8 cellular contexts compared by ENCODE assay signal in the genomic region with DNA sequence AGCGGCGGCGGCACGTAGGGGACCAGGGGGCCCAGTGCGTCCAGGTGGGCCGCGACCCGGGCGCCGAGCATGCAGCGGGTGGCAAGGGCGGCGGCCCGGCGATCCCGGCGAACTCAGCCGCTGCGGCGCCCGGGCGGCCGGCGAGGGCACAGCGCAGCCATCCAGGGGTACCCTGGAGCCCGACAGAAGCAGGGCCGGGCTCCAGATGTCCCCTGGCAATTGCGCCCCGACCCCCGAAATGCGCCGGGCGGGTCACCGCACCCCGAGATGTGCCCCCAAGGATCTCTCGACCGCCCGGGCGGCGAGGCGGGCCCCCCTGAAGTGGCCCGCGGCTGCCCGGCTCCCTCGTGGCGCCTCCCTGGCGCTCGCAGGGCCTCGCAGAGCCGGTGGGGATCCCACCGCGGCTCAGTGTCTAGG. TPM values are rescaled to one million over a fixed set of nuclear protein-coding genes. Genes with fewer than 3 reads are reported as not detected.
DNase-seq lines count a peak whose midpoint lies in the region; ATAC-seq, FAIRE-seq and TF ChIP-seq lines count a peak whose summit lies in the region.
"Not testable (repeated sequence)": the region's sequence is repeated elsewhere in the genome, so short reads cannot be mapped to it uniquely, and the experiment has no call there.

No MANE protein-coding gene starts in this region.

- not testable (repeated sequence) for H2BK12ac ChIP-seq in trophoblast cell (ENCODE audit: low read length)

- not testable (repeated sequence) for H3K79me1 ChIP-seq in trophoblast cell (ENCODE audit: low read length)

- not testable (repeated sequence) for H3K9me3 ChIP-seq in NT2/D1 (ENCODE audit: insufficient read depth, low read length); endocrine pancreas (ENCODE audit: control insufficient read depth, low read length); kidney (ENCODE audit: control insufficient read depth in 1 of 2, low read length in 2 of 2); trophoblast cell (ENCODE audit: insufficient read depth, low read depth, low read length); uterus

- TF ChIP-seq POLR2A in uterus (IDR thresholded peaks at IDR 0.05), result not testable (repeated sequence)

- FAIRE-seq in kidney (lab: Jason Lieb, UNC), result not testable (repeated sequence)

- H4K8ac ChIP-seq in trophoblast cell (ENCODE audit: low read depth, low read length), result not testable (repeated sequence)

- H4K91ac ChIP-seq in trophoblast cell (ENCODE audit: low read depth, low read length), result peak overlapping the region; percentile 37

- H3K27me3 ChIP-seq in NT2/D1 (ENCODE audit: insufficient read depth, insufficient read length), result peaks cover 15% of the 10 kb centered on the region
- H3K27me3 ChIP-seq in endocrine pancreas (ENCODE audit: control insufficient read depth, insufficient read depth, low read length); trophoblast cell (ENCODE audit: insufficient read depth, low read length); uterus: not testable (repeated sequence)

- peak overlapping the region; percentile 62 for H3K14ac ChIP-seq in trophoblast cell (ENCODE audit: low read length)

- no CpG with 5 or more reads among the region's 52 CpGs for WGBS in trophoblast cell (ENCODE audit: extremely low coverage, insufficient coverage, insufficient read length)

- not testable (repeated sequence) for DNase-seq in GM12864 (ENCODE audit: low read depth); NT2/D1 (ENCODE audit: low read depth, low spot score); activated T-cell treated with anti-CD3 and anti-CD28 coated beads, Interleukin-2, amount 50 U/mL, for 72 hours; kidney; trophoblast cell; uterus

- not testable (repeated sequence) for H3K36me3 Mint-ChIP-seq in activated T-cell treated with anti-CD3 and anti-CD28 coated beads, Interleukin-2, amount 50 U/mL, for 72 hours (ENCODE audit: insufficient read depth in 2 of 2)

- not testable (repeated sequence) for H3K4ac ChIP-seq in trophoblast cell (ENCODE audit: low read depth, low read length)

- H3K27ac ChIP-seq in kidney (ENCODE audit: low read depth in 2 of 2, low read length in 2 of 2) (peak overlapping the region in 1 of 2 donors; percentile 28), uterus (peak overlapping the region; percentile 80 to 88)
- not testable (repeated sequence) for H3K27ac ChIP-seq in trophoblast cell (ENCODE audit: low read depth, low read length)

- H3K27ac Mint-ChIP-seq in activated T-cell treated with anti-CD3 and anti-CD28 coated beads, Interleukin-2, amount 50 U/mL, for 72 hours, result not testable (repeated sequence)

- not testable (repeated sequence) for H3K23ac ChIP-seq in trophoblast cell (ENCODE audit: low read length)

- peaks cover 80% of the 10 kb centered on the region for H3K4me1 Mint-ChIP-seq in activated T-cell treated with anti-CD3 and anti-CD28 coated beads, Interleukin-2, amount 50 U/mL, for 72 hours (ENCODE audit: low read depth)

- H3K27me3 Mint-ChIP-seq in activated T-cell treated with anti-CD3 and anti-CD28 coated beads, Interleukin-2, amount 50 U/mL, for 72 hours (ENCODE audit: low read depth), result not testable (repeated sequence)

- intact Hi-C loops in kidney (cut with DNase I); uterus (cut with DNase I; ENCODE audit: low total_unique reads): not testable (repeated sequence)

- H3K36me3 ChIP-seq in NT2/D1 (ENCODE audit: insufficient read depth, insufficient read length, low read length) (peaks cover 37% of the 10 kb centered on the region), trophoblast cell (ENCODE audit: control insufficient read depth in 1 of 2, insufficient read depth in 2 of 2, low read length in 2 of 2) (peaks cover 6 to 11% of the 10 kb centered on the region in 2 experiments)
- not testable (repeated sequence) for H3K36me3 ChIP-seq in endocrine pancreas (ENCODE audit: control insufficient read depth, insufficient read depth, low read length); kidney (ENCODE audit: control insufficient read depth in 1 of 2, insufficient read depth in 2 of 2, low read length in 2 of 2); uterus

- not testable (repeated sequence) for H2AK5ac ChIP-seq in trophoblast cell (ENCODE audit: low read length)

- H2BK5ac ChIP-seq in trophoblast cell (ENCODE audit: low read depth, low read length, poor library complexity), result not testable (repeated sequence)

- peak overlapping the region; percentile 57 for H2BK120ac ChIP-seq in trophoblast cell (ENCODE audit: insufficient read depth, low read length, poor library complexity)

- H3K79me2 ChIP-seq in trophoblast cell (ENCODE audit: control insufficient read depth, insufficient read depth, low read length, poor library complexity), result peaks cover 18% of the 10 kb centered on the region

- H3K4me2 ChIP-seq in trophoblast cell (ENCODE audit: low read length), result peak overlapping the region; percentile 70

- H3K4me1 ChIP-seq in NT2/D1 (ENCODE audit: insufficient read depth, insufficient read length); endocrine pancreas (ENCODE audit: control insufficient read depth, insufficient read depth, low read length): not testable (repeated sequence)
- H3K4me1 ChIP-seq in kidney (ENCODE audit: control insufficient read depth in 1 of 2, insufficient read depth in 1 of 2, low read depth in 1 of 2, low read length in 2 of 2), result peaks cover 65 to 67% of the 10 kb centered on the region in 2 donors
- H3K4me1 ChIP-seq in trophoblast cell (ENCODE audit: control insufficient read depth in 1 of 2, insufficient read depth in 2 of 2, low read length in 2 of 2), result peaks cover 25 to 44% of the 10 kb centered on the region in 2 experiments
- peaks cover 14 to 51% of the 10 kb centered on the region in 2 donors for H3K4me1 ChIP-seq in uterus

- H3K4me3 Mint-ChIP-seq in activated T-cell treated with anti-CD3 and anti-CD28 coated beads, Interleukin-2, amount 50 U/mL, for 72 hours, result peak overlapping the region; percentile 88 to 92

- not testable (repeated sequence) for H2AFZ ChIP-seq in trophoblast cell (ENCODE audit: insufficient read depth, low read length, poor library complexity)

- H3K4me3 ChIP-seq in GM12864 (ENCODE audit: low read depth, low read length) (peak overlapping the region; percentile 88), NT2/D1 (ENCODE audit: insufficient read length, low read depth) (peak overlapping the region; percentile 56), kidney (ENCODE audit: low read length in 2 of 2) (peak overlapping the region; percentile 84 to 87), trophoblast cell (ENCODE audit: low read depth, low read length) (peak overlapping the region; percentile 78), uterus (peak overlapping the region; percentile 51 to 95)
- not testable (repeated sequence) for H3K4me3 ChIP-seq in endocrine pancreas (ENCODE audit: control insufficient read depth, insufficient read depth, low read length)

- not testable (repeated sequence) for H3K18ac ChIP-seq in trophoblast cell (ENCODE audit: low read length)

- H4K12ac ChIP-seq in trophoblast cell (ENCODE audit: low read depth, low read length), result not testable (repeated sequence)

- peak; percentile 15 for ATAC-seq in HG02759 (IDR thresholded peaks at IDR 0.05; ENCODE audit: unreplicated experiment)
- peak in 1 of 2 donors; percentile 1 for ATAC-seq in activated T-cell treated with anti-CD3 and anti-CD28 coated beads, Interleukin-2, amount 50 U/mL, for 72 hours (replicated peaks in 1 of 2)

- not testable (repeated sequence) for H3K9me3 Mint-ChIP-seq in activated T-cell treated with anti-CD3 and anti-CD28 coated beads, Interleukin-2, amount 50 U/mL, for 72 hours

- H3K9ac ChIP-seq in NT2/D1 (ENCODE audit: insufficient read length, low read depth), result peak overlapping the region; percentile 78
- H3K9ac ChIP-seq in endocrine pancreas (ENCODE audit: control insufficient read depth, insufficient read depth, low read length), result peak overlapping the region; percentile 34
- peak overlapping the region in 1 of 2 donors; percentile 89 for H3K9ac ChIP-seq in kidney (ENCODE audit: low read length in 2 of 2)
- H3K9ac ChIP-seq in trophoblast cell (ENCODE audit: low read length), result not testable (repeated sequence)

- not testable (repeated sequence) for TF ChIP-seq CTCF in GM12864 (IDR thresholded peaks at IDR 0.05; ENCODE audit: low read depth, low read length, missing control alignments); kidney (IDR thresholded peaks at IDR 0.05; ENCODE audit: borderline replicate concordance, extremely low read depth, insufficient read depth); uterus (IDR thresholded peaks at IDR 0.05)

RNA-seq across cellular contexts. Expression of a gene that starts 0.3 kb away (rescaled TPM):
- total RNA-seq in activated T-cell treated with anti-CD3 and anti-CD28 coated beads, Interleukin-2, amount 50 U/mL, for 72 hours, result 10 to 100 TPM; 24.4 to 26.7 TPM
- 31.0 TPM for total RNA-seq in kidney
- polyA plus RNA-seq in kidney (ENCODE audit: insufficient read depth, low read depth, low replicate concordance), result 46.2 TPM
- 20.5 and 21.3 TPM in 2 replicates for polyA plus RNA-seq in trophoblast cell (2013)
- total RNA-seq in uterus, result 10 to 100 TPM; 15.6 to 70.2 (median 42.6) TPM

RNA-seq across cellular contexts. Expression of a gene that starts 2.4 kb away (rescaled TPM):
- 10 to 100 TPM; 29.9 to 32.3 TPM for total RNA-seq in activated T-cell treated with anti-CD3 and anti-CD28 coated beads, Interleukin-2, amount 50 U/mL, for 72 hours
- 51.9 TPM for total RNA-seq in kidney
- 10.8 TPM for polyA plus RNA-seq in kidney (ENCODE audit: insufficient read depth, low read depth, low replicate concordance)
- 12.0 and 12.1 TPM in 2 replicates for polyA plus RNA-seq in trophoblast cell (2013)
- total RNA-seq in uterus, result 10 to 100 TPM in 3 of 4 donors, 1 to 10 TPM in 1; 7.6 to 65.6 (median 28.0) TPM
